ENCODE assay signal across 7 cellular contexts in genomic region chr19:2945575-2946184, GRCh38. TPM values are rescaled to one million over a fixed set of nuclear protein-coding genes. Genes with fewer than 3 reads are reported as not detected.
DNase-seq lines count a peak whose midpoint lies in the region; ATAC-seq and TF ChIP-seq lines count a peak whose summit lies in the region.

No MANE protein-coding gene starts in this region.

- H3K9me3 ChIP-seq in HUES6 (ENCODE audit: control insufficient read depth, insufficient read depth, low read depth, low read length) = no peaks in the 10 kb centered on the region
- H3K9me3 ChIP-seq in adipocyte (ENCODE audit: control insufficient read depth, low read length) = no peaks in the 10 kb centered on the region
- H3K9me3 ChIP-seq in subcutaneous abdominal adipose tissue (ENCODE audit: control insufficient read depth in 5 of 5, low read length in 5 of 5) = no peaks in the 10 kb centered on the region

- H3K36me3 ChIP-seq in HUES6 (ENCODE audit: control insufficient read depth, insufficient read depth, low read length) (no peaks in the 10 kb centered on the region), adipocyte (ENCODE audit: control insufficient read depth, insufficient read depth, low read length, severe bottlenecking) (no peaks in the 10 kb centered on the region), kidney epithelial cell (ENCODE audit: control insufficient read depth, insufficient read depth, low read length) (no peaks in the 10 kb centered on the region), subcutaneous abdominal adipose tissue (ENCODE audit: control insufficient read depth in 5 of 5, insufficient read depth in 5 of 5, low read length in 5 of 5) (no peaks in the 10 kb centered on the region)

- H3K27me3 ChIP-seq in HUES6 (ENCODE audit: control insufficient read depth, insufficient read depth, low read length) (no peaks in the 10 kb centered on the region), adipocyte (replicated peaks; ENCODE audit: control insufficient read depth, insufficient read depth, low read length) (no peaks in the 10 kb centered on the region), kidney epithelial cell (ENCODE audit: control insufficient read depth, insufficient read depth, low read length) (no peaks in the 10 kb centered on the region), subcutaneous abdominal adipose tissue (ENCODE audit: control insufficient read depth in 5 of 5, insufficient read depth in 4 of 5, low read length in 5 of 5) (no peaks in the 10 kb centered on the region)

- H3K27ac ChIP-seq in HUES6 (ENCODE audit: low read depth, low read length) = peak overlapping the region; percentile 57; the same call in 1 of the 2 replicates
- H3K27ac ChIP-seq in subcutaneous abdominal adipose tissue (ENCODE audit: low read depth, low read length) = peak overlapping the region; percentile 86

- peak overlapping the region; percentile 91 for H3K4me3 ChIP-seq in HUES6 (ENCODE audit: low read depth, low read length)
- H3K4me3 ChIP-seq in adipocyte (ENCODE audit: low read length) = peak overlapping the region; percentile 92
- H3K4me3 ChIP-seq in kidney epithelial cell (ENCODE audit: low read depth, low read length) = peak overlapping the region; percentile 64
- peak overlapping the region; percentile 57 to 91 (median 86) for H3K4me3 ChIP-seq in subcutaneous abdominal adipose tissue (ENCODE audit: low read depth in 1 of 5, low read length in 5 of 5)

- H3K4me1 ChIP-seq in HUES6 (ENCODE audit: control insufficient read depth, insufficient read depth, low read length) (peaks cover 6% of the 10 kb centered on the region; the same call in 1 of the 2 replicates), adipocyte (ENCODE audit: control insufficient read depth, insufficient read depth, low read length) (peaks cover 31% of the 10 kb centered on the region), subcutaneous abdominal adipose tissue (ENCODE audit: control insufficient read depth in 5 of 5, insufficient read depth in 5 of 5, low read length in 5 of 5) (peaks cover 6 to 37% (median 31%) of the 10 kb centered on the region in 5 donors)

- DNase-seq in adipocyte (ENCODE audit: low read depth) (no peak), kidney epithelial cell (ENCODE audit: low read depth) (no peak), SW 1271 (lab: John Stamatoyannopoulos, UW) (no peak)

- ATAC-seq in GM19023 (IDR thresholded peaks at IDR 0.05; ENCODE audit: unreplicated experiment) = no peak
- ATAC-seq in HG03280 (IDR thresholded peaks at IDR 0.05; ENCODE audit: unreplicated experiment) = no peak

- peak overlapping the region; percentile 82 for H3K9ac ChIP-seq in HUES6 (ENCODE audit: low read length)
- H3K9ac ChIP-seq in adipocyte (ENCODE audit: low read length) = peak overlapping the region; percentile 92
- H3K9ac ChIP-seq in subcutaneous abdominal adipose tissue (ENCODE audit: low read length in 5 of 5) = peak overlapping the region in 4 of 5 donors; percentile 73 to 90 (median 82)

- no peak for TF ChIP-seq CTCF in kidney epithelial cell (IDR thresholded peaks at IDR 0.05; ENCODE audit: insufficient read depth, low read length, poor library complexity, severe bottlenecking)

RNA-seq across cellular contexts. Expression of gene ZNF77, which starts 0.9 kb away (rescaled TPM):
- 3.1 and 5.0 TPM in 2 replicates for total RNA-seq in kidney epithelial cell

RNA-seq across cellular contexts. Expression of gene TLE6, which starts 31.7 kb away (rescaled TPM):
- total RNA-seq in kidney epithelial cell = 0.50 and 2.2 TPM in 2 replicates

RNA-seq across cellular contexts. Expression of gene ZNF57, which starts 45.0 kb away (rescaled TPM):
- 1.6 and 3.0 TPM in 2 replicates for total RNA-seq in kidney epithelial cell
